In the genomic region with DNA sequence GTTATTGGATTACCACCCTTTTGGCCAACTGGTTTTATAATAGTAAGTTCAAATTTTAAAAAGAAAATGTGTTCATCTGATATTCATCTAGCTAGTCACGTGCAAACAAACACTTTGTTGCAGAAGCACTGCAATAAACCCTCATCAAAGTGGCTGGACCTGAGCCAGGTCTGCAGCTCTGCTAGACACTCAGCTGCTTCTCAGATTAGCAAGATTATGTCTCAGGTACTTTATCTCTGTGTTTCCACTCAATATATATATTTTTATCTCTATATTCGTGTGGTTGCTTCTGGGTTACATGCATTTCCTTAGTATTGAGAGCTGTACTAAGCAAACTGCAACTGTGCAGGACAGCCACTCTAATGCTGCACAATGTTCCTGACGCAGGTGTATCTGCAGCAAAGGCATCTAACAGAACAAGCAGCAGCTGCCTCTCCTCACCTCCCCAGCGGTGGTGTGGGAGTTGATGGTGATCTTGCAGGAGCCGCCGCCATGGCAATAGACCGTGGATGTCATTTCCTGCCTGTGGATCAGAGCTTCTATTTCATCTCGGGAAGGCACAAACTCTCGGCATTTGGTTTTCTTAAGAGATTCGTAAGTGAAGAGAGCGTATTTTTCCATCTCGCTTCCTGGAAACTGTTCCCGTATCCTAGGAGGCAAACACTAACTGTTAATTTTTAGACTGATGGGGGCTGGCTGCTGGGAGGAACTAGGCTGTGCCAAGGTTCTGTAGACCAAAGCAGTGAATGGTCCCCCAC, we compare ENCODE assay signal across 9 cellular contexts. TPM values are rescaled to one million over a fixed set of nuclear protein-coding genes. Genes with fewer than 3 reads are reported as not detected.
DNase-seq lines count a peak whose midpoint lies in the region; ATAC-seq and TF ChIP-seq lines count a peak whose summit lies in the region.
"Had no signal": no experiment of that assay in that cellular context is flagged by ENCODE, and none has a peak within 500 bp of the region (broad histone marks: within the 10 kb centered on the region; RNA-seq: fewer than 3 reads in every experiment).

No MANE protein-coding gene starts in this region.

- ATAC-seq in psoas muscle (no peak), GM21717 (IDR thresholded peaks at IDR 0.05; ENCODE audit: unreplicated experiment) (no peak), HG02938 (IDR thresholded peaks at IDR 0.05; ENCODE audit: unreplicated experiment) (no peak)
- ATAC-seq: K562 had no signal

- H3K9me3 ChIP-seq in KOPT-K1 (ENCODE audit: insufficient read depth, low read length, poor library complexity, severe bottlenecking) (no peaks in the 10 kb centered on the region), psoas muscle (no peaks in the 10 kb centered on the region)

- intact Hi-C loops in psoas muscle (cut with DNase I), result no loop called here

- peak overlapping the region; percentile 19 for H3K4me3 Mint-ChIP-seq in activated naive CD8-positive, alpha-beta T cell treated with anti-CD3 and anti-CD28 coated beads for 36 hours

- H3K9me3 Mint-ChIP-seq in activated naive CD8-positive, alpha-beta T cell treated with anti-CD3 and anti-CD28 coated beads for 36 hours, result no peaks in the 10 kb centered on the region

- H3K27me3 ChIP-seq in psoas muscle (ENCODE audit: insufficient read depth in 3 of 3, low read length in 2 of 3), result no peaks in the 10 kb centered on the region

- no peaks in the 10 kb centered on the region for H3K36me3 Mint-ChIP-seq in activated naive CD8-positive, alpha-beta T cell treated with anti-CD3 and anti-CD28 coated beads for 36 hours

- WGBS in psoas muscle, 3 donors, result 77 to 83% (median 81%) methylated on average over 13 of the region's 13 CpGs

- H3K4me1 ChIP-seq in psoas muscle, result no peaks in the 10 kb centered on the region

- H3K4me3 ChIP-seq in psoas muscle, result no peak overlapping the region
- H3K4me3 ChIP-seq: K562 had no signal

- H3K4me1 Mint-ChIP-seq in activated naive CD8-positive, alpha-beta T cell treated with anti-CD3 and anti-CD28 coated beads for 36 hours, result peaks cover 11% of the 10 kb centered on the region

- no peaks in the 10 kb centered on the region for H3K36me3 ChIP-seq in KOPT-K1 (ENCODE audit: insufficient read depth, low read length)
- peaks cover 0 to 57% of the 10 kb centered on the region in 2 donors for H3K36me3 ChIP-seq in psoas muscle (ENCODE audit: insufficient read depth in 1 of 2, low read depth in 1 of 2)

- no peak overlapping the region for H3K27ac Mint-ChIP-seq in activated naive CD8-positive, alpha-beta T cell treated with anti-CD3 and anti-CD28 coated beads for 36 hours

- TF ChIP-seq CTCF in psoas muscle (IDR thresholded peaks at IDR 0.05), result no peak

- H3K27me3 Mint-ChIP-seq in activated naive CD8-positive, alpha-beta T cell treated with anti-CD3 and anti-CD28 coated beads for 36 hours, result no peaks in the 10 kb centered on the region

- peak overlapping the region; percentile 27 for H3K27ac ChIP-seq in KOPT-K1 (ENCODE audit: low read depth, low read length, poor library complexity, severe bottlenecking)
- H3K27ac ChIP-seq in psoas muscle, result no peak overlapping the region

- DNase-seq in NCI-H524 (lab: John Stamatoyannopoulos, UW) (peak; percentile 45 to 82), occipital lobe (lab: John Stamatoyannopoulos, UW) (peak; percentile 58), psoas muscle (no peak), DMS114 treated with DMSO at 0.1 percent for 48 hours (lab: John Stamatoyannopoulos, UW; ENCODE audit: unreplicated experiment) (no peak)
- peak; percentile 13 for DNase-seq in activated naive CD8-positive, alpha-beta T cell treated with anti-CD3 and anti-CD28 coated beads for 36 hours

RNA-seq across cellular contexts. Expression of gene RETREG1, which starts 56.6 kb away (rescaled TPM):
- total RNA-seq in activated naive CD8-positive, alpha-beta T cell treated with anti-CD3 and anti-CD28 coated beads for 36 hours, result 10 to 100 TPM; 25.1 to 27.3 TPM
- 71.3 TPM for total RNA-seq in occipital lobe
- 100 to 1,000 TPM in 3 of 4 donors, 10 to 100 TPM in 1; 63.2 to 252 (median 187) TPM for total RNA-seq in psoas muscle
- polyA plus RNA-seq in psoas muscle, result 100 to 1,000 TPM in 2 of 3 donors, 1 to 10 TPM in 1; 2.1 to 235 (median 191) TPM

Comparison
In these comparisons a context has a peak if more than half of its experiments do, and no peak if none do; other contexts are left out.
1. DNase-seq: peak in NCI-H524 (2 of 2), activated naive CD8-positive, alpha-beta T cell treated with anti-CD3 and anti-CD28 coated beads for 36 hours (single experiment) and occipital lobe (single experiment); none in psoas muscle (0 of 2) and DMS114 treated with DMSO at 0.1 percent for 48 hours (single experiment).